1 cellular context compared by ENCODE assay signal in the genomic region with DNA sequence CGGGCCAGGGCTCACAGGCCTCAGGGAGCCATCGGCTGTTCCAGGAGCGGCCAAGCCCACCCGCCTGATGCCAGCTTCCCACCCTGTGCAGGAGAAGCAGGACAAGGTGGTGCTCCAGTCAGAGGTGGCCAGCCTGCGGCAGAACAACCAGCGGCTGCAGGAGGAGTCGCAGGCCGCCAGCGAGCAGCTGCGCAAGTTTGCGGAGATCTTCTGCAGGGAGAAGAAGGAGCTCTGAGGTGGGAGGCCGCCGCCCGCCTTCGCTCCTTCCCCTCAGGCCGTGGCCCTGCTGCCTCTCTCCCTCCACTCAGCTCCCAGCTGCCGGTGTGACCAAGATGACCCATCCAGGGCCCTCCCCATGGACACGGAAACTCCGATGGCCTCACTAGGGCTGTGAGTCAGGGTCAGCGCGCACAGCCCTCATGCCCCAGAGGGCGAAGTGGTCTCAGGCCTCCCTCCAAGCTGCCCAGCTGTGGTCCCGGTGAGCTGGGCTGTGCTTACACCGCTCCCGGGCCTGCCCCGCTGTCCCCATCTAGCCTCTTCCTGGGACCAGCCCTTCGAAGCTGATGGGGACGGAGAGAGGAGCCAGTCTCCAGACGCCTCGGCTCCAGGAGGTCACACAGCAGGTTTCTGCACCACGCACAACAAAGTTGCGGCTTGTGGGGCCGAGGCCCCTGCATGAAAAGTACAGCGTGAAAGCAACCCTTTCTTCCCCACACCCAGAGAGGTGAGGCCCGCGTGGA.
TF ChIP-seq lines count a peak whose summit lies in the region.

No MANE protein-coding gene starts in this region.

TF ChIP-seq in GM23338, 12 proteins besides CTCF, POLR2A, EP300 and RAD21 (continued from another document):
- TF ChIP-seq, protein P1, sequence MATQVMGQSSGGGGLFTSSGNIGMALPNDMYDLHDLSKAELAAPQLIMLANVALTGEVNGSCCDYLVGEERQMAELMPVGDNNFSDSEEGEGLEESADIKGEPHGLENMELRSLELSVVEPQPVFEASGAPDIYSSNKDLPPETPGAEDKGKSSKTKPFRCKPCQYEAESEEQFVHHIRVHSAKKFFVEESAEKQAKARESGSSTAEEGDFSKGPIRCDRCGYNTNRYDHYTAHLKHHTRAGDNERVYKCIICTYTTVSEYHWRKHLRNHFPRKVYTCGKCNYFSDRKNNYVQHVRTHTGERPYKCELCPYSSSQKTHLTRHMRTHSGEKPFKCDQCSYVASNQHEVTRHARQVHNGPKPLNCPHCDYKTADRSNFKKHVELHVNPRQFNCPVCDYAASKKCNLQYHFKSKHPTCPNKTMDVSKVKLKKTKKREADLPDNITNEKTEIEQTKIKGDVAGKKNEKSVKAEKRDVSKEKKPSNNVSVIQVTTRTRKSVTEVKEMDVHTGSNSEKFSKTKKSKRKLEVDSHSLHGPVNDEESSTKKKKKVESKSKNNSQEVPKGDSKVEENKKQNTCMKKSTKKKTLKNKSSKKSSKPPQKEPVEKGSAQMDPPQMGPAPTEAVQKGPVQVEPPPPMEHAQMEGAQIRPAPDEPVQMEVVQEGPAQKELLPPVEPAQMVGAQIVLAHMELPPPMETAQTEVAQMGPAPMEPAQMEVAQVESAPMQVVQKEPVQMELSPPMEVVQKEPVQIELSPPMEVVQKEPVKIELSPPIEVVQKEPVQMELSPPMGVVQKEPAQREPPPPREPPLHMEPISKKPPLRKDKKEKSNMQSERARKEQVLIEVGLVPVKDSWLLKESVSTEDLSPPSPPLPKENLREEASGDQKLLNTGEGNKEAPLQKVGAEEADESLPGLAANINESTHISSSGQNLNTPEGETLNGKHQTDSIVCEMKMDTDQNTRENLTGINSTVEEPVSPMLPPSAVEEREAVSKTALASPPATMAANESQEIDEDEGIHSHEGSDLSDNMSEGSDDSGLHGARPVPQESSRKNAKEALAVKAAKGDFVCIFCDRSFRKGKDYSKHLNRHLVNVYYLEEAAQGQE (IDR thresholded peaks at IDR 0.05; ENCODE audit: unreplicated experiment): no peak
- TF ChIP-seq EZH2 (IDR thresholded peaks at IDR 0.05; ENCODE audit: low read depth, unreplicated experiment): no peak
- no peak for TF ChIP-seq ZNF114 (CRISPR knock-in tag; IDR thresholded peaks at IDR 0.05)
- TF ChIP-seq, protein P2, sequence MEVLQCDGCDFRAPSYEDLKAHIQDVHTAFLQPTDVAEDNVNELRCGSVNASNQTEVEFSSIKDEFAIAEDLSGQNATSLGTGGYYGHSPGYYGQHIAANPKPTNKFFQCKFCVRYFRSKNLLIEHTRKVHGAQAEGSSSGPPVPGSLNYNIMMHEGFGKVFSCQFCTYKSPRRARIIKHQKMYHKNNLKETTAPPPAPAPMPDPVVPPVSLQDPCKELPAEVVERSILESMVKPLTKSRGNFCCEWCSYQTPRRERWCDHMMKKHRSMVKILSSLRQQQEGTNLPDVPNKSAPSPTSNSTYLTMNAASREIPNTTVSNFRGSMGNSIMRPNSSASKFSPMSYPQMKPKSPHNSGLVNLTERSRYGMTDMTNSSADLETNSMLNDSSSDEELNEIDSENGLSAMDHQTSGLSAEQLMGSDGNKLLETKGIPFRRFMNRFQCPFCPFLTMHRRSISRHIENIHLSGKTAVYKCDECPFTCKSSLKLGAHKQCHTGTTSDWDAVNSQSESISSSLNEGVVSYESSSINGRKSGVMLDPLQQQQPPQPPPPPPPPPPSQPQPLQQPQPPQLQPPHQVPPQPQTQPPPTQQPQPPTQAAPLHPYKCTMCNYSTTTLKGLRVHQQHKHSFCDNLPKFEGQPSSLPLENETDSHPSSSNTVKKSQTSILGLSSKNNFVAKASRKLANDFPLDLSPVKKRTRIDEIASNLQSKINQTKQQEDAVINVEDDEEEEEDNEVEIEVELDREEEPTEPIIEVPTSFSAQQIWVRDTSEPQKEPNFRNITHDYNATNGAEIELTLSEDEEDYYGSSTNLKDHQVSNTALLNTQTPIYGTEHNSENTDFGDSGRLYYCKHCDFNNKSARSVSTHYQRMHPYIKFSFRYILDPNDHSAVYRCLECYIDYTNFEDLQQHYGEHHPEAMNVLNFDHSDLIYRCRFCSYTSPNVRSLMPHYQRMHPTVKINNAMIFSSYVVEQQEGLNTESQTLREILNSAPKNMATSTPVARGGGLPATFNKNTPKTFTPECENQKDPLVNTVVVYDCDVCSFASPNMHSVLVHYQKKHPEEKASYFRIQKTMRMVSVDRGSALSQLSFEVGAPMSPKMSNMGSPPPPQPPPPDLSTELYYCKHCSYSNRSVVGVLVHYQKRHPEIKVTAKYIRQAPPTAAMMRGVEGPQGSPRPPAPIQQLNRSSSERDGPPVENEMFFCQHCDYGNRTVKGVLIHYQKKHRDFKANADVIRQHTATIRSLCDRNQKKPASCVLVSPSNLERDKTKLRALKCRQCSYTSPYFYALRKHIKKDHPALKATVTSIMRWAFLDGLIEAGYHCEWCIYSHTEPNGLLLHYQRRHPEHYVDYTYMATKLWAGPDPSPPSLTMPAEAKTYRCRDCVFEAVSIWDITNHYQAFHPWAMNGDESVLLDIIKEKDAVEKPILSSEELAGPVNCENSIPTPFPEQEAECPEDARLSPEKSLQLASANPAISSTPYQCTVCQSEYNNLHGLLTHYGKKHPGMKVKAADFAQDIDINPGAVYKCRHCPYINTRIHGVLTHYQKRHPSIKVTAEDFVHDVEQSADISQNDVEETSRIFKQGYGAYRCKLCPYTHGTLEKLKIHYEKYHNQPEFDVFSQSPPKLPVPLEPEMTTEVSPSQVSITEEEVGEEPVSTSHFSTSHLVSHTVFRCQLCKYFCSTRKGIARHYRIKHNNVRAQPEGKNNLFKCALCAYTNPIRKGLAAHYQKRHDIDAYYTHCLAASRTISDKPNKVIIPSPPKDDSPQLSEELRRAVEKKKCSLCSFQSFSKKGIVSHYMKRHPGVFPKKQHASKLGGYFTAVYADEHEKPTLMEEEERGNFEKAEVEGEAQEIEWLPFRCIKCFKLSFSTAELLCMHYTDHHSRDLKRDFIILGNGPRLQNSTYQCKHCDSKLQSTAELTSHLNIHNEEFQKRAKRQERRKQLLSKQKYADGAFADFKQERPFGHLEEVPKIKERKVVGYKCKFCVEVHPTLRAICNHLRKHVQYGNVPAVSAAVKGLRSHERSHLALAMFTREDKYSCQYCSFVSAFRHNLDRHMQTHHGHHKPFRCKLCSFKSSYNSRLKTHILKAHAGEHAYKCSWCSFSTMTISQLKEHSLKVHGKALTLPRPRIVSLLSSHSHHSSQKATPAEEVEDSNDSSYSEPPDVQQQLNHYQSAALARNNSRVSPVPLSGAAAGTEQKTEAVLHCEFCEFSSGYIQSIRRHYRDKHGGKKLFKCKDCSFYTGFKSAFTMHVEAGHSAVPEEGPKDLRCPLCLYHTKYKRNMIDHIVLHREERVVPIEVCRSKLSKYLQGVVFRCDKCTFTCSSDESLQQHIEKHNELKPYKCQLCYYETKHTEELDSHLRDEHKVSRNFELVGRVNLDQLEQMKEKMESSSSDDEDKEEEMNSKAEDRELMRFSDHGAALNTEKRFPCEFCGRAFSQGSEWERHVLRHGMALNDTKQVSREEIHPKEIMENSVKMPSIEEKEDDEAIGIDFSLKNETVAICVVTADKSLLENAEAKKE (CRISPR knock-in tag; IDR thresholded peaks at IDR 0.05): no peak
- no peak for TF ChIP-seq EZH2phosphoT487 (IDR thresholded peaks at IDR 0.05; ENCODE audit: unreplicated experiment)
- no peak for TF ChIP-seq ZNF331 (CRISPR knock-in tag; IDR thresholded peaks at IDR 0.05; ENCODE audit: low read depth)
- TF ChIP-seq STAT1 (IDR thresholded peaks at IDR 0.05; ENCODE audit: unreplicated experiment): no peak
- no peak for TF ChIP-seq CREB1 (CRISPR knock-in tag; IDR thresholded peaks at IDR 0.05; ENCODE audit: low read depth)
